1 cellular context compared by ENCODE assay signal in genomic region chr5:142171270-142171669, GRCh38.
TF ChIP-seq lines count a peak whose summit lies in the region.

No MANE protein-coding gene starts in this region.

TF ChIP-seq in H1, 55 proteins besides CTCF, POLR2A, EP300 and RAD21:
- TF ChIP-seq SIN3A (conservative IDR thresholded peaks at IDR 0.05 in 1 of 2, IDR thresholded peaks at IDR 0.05 in 1 of 2; ENCODE audit: low read depth in 1 of 2, low read length in 2 of 2) (no peak), CHD7 (IDR thresholded peaks at IDR 0.05; ENCODE audit: insufficient replicate concordance, low read length) (no peak), MAX (IDR thresholded peaks at IDR 0.05) (0 out of 2 replicates have a peak, but pooled peaks have one; percentile 37)
